1 cellular context compared by ENCODE assay signal in genomic region chr1:1955651-1956094, GRCh38.
TF ChIP-seq lines count a peak whose summit lies in the region.

No MANE protein-coding gene starts in this region.

TF ChIP-seq in H1, 55 proteins besides CTCF, POLR2A, EP300 and RAD21:
- TF ChIP-seq SIX5 (IDR thresholded peaks at IDR 0.05; ENCODE audit: low read depth, low read length) (no peak), RXRA (IDR thresholded peaks at IDR 0.05; ENCODE audit: insufficient read depth, low read depth, low read length) (no peak), SIRT6 (IDR thresholded peaks at IDR 0.05; ENCODE audit: low read length) (no peak), SP2 (IDR thresholded peaks at IDR 0.05; ENCODE audit: low read length) (no peak), SRF (IDR thresholded peaks at IDR 0.05; ENCODE audit: low read depth, low read length) (no peak), HDAC6 (IDR thresholded peaks at IDR 0.05; ENCODE audit: low read depth, low read length) (no peak), CREB1 (IDR thresholded peaks at IDR 0.05) (no peak), BACH1 (IDR thresholded peaks at IDR 0.05; ENCODE audit: low read length) (no peak)
